ENCODE assay signal across 8 cellular contexts in genomic region chr16:84952335-84953050, GRCh38. TPM values are rescaled to one million over a fixed set of nuclear protein-coding genes. Genes with fewer than 3 reads are reported as not detected.
A peak's percentile ranks its signal among the peaks of the same experiment; 100 is the strongest.
DNase-seq lines count a peak whose midpoint lies in the region; ATAC-seq and TF ChIP-seq lines count a peak whose summit lies in the region.

No MANE protein-coding gene starts in this region.

- no peaks in the 10 kb centered on the region for H3K4me1 ChIP-seq in RWPE2 (ENCODE audit: insufficient read depth, poor library complexity, severe bottlenecking)
- H3K4me1 ChIP-seq in gastroesophageal sphincter: peaks cover 0 to 24% (median 5%) of the 10 kb centered on the region in 3 donors
- H3K4me1 ChIP-seq in osteoblast (ENCODE audit: insufficient read depth, low read length): no peaks in the 10 kb centered on the region
- peaks cover 24% of the 10 kb centered on the region for H3K4me1 ChIP-seq in testis

- no peaks in the 10 kb centered on the region for H3K36me3 ChIP-seq in RWPE2 (ENCODE audit: low read depth)
- H3K36me3 ChIP-seq in gastroesophageal sphincter: no peaks in the 10 kb centered on the region
- no peaks in the 10 kb centered on the region for H3K36me3 ChIP-seq in osteoblast (ENCODE audit: insufficient read depth, low read length)
- no peaks in the 10 kb centered on the region for H3K36me3 ChIP-seq in testis (ENCODE audit: low read depth, missing control alignments)

- TF ChIP-seq POLR2A in gastroesophageal sphincter (IDR thresholded peaks at IDR 0.05) (peak in 1 of 2 donors; percentile 0), testis (IDR thresholded peaks at IDR 0.05) (no peak)

- in situ Hi-C loops in GM13977 (cut with MboI; ENCODE audit: low pct_unique_long_range_greater_than_20kb, low sequenced_read_pairs, unreplicated experiment): loop anchor here (25.0 kb wide), 2 partner anchors 315 to 440 kb away; partner anchors contain the start of genes KLHL36 and MEAK7

- H3K27me3 ChIP-seq in RWPE2 (ENCODE audit: insufficient read depth, poor library complexity, severe bottlenecking) (no peaks in the 10 kb centered on the region), gastroesophageal sphincter (no peaks in the 10 kb centered on the region), osteoblast (ENCODE audit: insufficient read depth, low read length) (no peaks in the 10 kb centered on the region), testis (no peaks in the 10 kb centered on the region)

- H3K4me2 ChIP-seq in osteoblast (ENCODE audit: insufficient read depth, low read length): no peak overlapping the region

- intact Hi-C loops in testis (cut with DNase I; ENCODE audit: low total_unique reads): no loop called here

- 0 to 30% methylated on average over 2 to 3 of the region's 11 CpGs for WGBS in gastroesophageal sphincter (ENCODE audit: low coverage in 1 of 2), 2 donors
- 25 to 37% methylated on average over 10 to 11 of the region's 11 CpGs for WGBS in testis, 2 donors

- H3K27ac ChIP-seq in 22Rv1: no peak overlapping the region
- no peak overlapping the region for H3K27ac ChIP-seq in RWPE2 (ENCODE audit: poor library complexity, severe bottlenecking)
- H3K27ac ChIP-seq in gastroesophageal sphincter: peak overlapping the region in 3 of 4 donors; percentile 48 to 71 (median 61)
- H3K27ac ChIP-seq in osteoblast (ENCODE audit: low read depth, low read length): no peak overlapping the region
- H3K27ac ChIP-seq in testis: peak overlapping the region; percentile 5 to 68

- no peak for TF ChIP-seq EP300 in gastroesophageal sphincter (IDR thresholded peaks at IDR 0.05)

- ATAC-seq in RWPE2 (ENCODE audit: low read depth) (peak; percentile 94), gastroesophageal sphincter (peak; percentile 89)

- no peak overlapping the region for H2AFZ ChIP-seq in osteoblast (ENCODE audit: low read length)

- DNase-seq in GM13977 (ENCODE audit: low spot score): peak; percentile 83
- peak; percentile 74 for DNase-seq in LoVo (ENCODE audit: low spot score)
- DNase-seq in RWPE2 (ENCODE audit: low spot score): no peak
- peak; percentile 46 for DNase-seq in activated effector memory CD4-positive, alpha-beta T cell treated with Interleukin-2 at 50 U/mL for 16 hours
- peak; percentile 96 for DNase-seq in osteoblast (ENCODE audit: insufficient read length, low spot score, missing footprints)
- DNase-seq in testis: peak; percentile 92

- H3K4me3 ChIP-seq in RWPE2 (ENCODE audit: severe bottlenecking) (no peak overlapping the region), gastroesophageal sphincter (no peak overlapping the region), osteoblast (ENCODE audit: insufficient read depth, low read length) (no peak overlapping the region), testis (no peak overlapping the region)

- H3K9me3 ChIP-seq in RWPE2 (ENCODE audit: severe bottlenecking) (no peaks in the 10 kb centered on the region), gastroesophageal sphincter (no peaks in the 10 kb centered on the region), osteoblast (ENCODE audit: low read depth, low read length) (no peaks in the 10 kb centered on the region), testis (no peaks in the 10 kb centered on the region)

- H3K79me2 ChIP-seq in osteoblast (ENCODE audit: insufficient read depth, low read length): no peaks in the 10 kb centered on the region

- H4K20me1 ChIP-seq in osteoblast (ENCODE audit: insufficient read depth, low read length): no peaks in the 10 kb centered on the region

- TF ChIP-seq CTCF in 22Rv1 (IDR thresholded peaks at IDR 0.05) (peak; percentile 91), GM13977 (IDR thresholded peaks at IDR 0.05; ENCODE audit: extremely low read depth, insufficient read depth, missing control alignments) (peak; percentile 86), RWPE2 (IDR thresholded peaks at IDR 0.05; ENCODE audit: poor library complexity, severe bottlenecking) (peak; percentile 88), gastroesophageal sphincter (IDR thresholded peaks at IDR 0.05) (peak in 3 of 4 experiments; percentile 88 to 96 (median 95)), osteoblast (IDR thresholded peaks at IDR 0.05; ENCODE audit: extremely low read depth, low read depth, low read length) (peak; percentile 88), testis (IDR thresholded peaks at IDR 0.05) (peak; percentile 94 to 95 (median 95))

RNA-seq across cellular contexts. Expression of gene ZDHHC7, which starts 58.8 kb away (rescaled TPM):
- 10 to 100 TPM; 55.3 to 77.5 (median 66.3) TPM for total RNA-seq in gastroesophageal sphincter
- total RNA-seq in osteoblast: 134 and 139 TPM in 2 replicates
- 10 to 100 TPM; 35.0 to 42.7 TPM for total RNA-seq in testis
- 29.4 TPM for polyA plus RNA-seq in testis (ENCODE audit: insufficient read depth, low read depth, low replicate concordance)

Comparison
In these comparisons a context has a peak if more than half of its experiments do, and no peak if none do; other contexts are left out.
1. H3K27ac ChIP-seq: peak in gastroesophageal sphincter (3 of 4) and testis (2 of 2); none in 22Rv1 (single experiment), RWPE2 (single experiment) and osteoblast (single experiment).
2. Peak in every context shown above with its lines, with median percentiles within 50 percentile points of each other: CTCF ChIP-seq.